9 cellular contexts compared by ENCODE assay signal in the genomic region with DNA sequence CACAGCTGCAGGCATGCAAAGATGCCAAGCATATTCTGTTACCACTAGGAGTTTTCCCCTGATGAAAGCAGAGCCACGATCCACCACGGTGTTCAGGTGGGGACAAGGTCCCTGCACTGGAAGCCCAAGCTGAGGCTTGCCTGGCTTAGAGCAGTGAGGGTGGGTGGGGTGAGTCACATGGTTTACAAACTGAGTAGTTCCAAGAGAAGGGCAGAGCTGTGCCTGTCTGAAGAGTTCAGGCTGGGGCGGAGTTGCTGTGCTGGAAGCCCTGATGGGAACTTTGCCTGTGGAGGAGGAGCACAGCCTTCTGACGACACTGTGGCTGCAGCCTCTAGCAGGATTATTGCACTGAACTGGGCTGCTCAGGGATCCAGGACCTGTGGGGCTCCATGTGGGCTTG. TPM values are rescaled to one million over a fixed set of nuclear protein-coding genes. Genes with fewer than 3 reads are reported as not detected.
DNase-seq lines count a peak whose midpoint lies in the region; ATAC-seq and TF ChIP-seq lines count a peak whose summit lies in the region.
"Had no signal": no experiment of that assay in that cellular context is flagged by ENCODE, and none has a peak within 500 bp of the region (broad histone marks: within the 10 kb centered on the region; RNA-seq: fewer than 3 reads in every experiment).

No MANE protein-coding gene starts in this region.

- H3K27ac Mint-ChIP-seq in activated naive CD4-positive, alpha-beta T cell treated with anti-CD3 and anti-CD28 coated beads, Interleukin-2, amount 10 ng/mL, durations not matched to agents 7 days and 5 days: peak overlapping the region; percentile 72

- no peaks in the 10 kb centered on the region for H3K4me1 ChIP-seq in testis
- H3K4me1 ChIP-seq: A549 had no signal

- no peak for TF ChIP-seq CTCF in testis (IDR thresholded peaks at IDR 0.05)

- intact Hi-C loops in testis (cut with DNase I; ENCODE audit: low total_unique reads): no loop called here

- H3K27ac ChIP-seq in testis: no peak overlapping the region
- H3K27ac ChIP-seq: A549 had no signal

- no peaks in the 10 kb centered on the region for H3K9me3 ChIP-seq in testis
- H3K9me3 ChIP-seq: A549 had no signal

- no peaks in the 10 kb centered on the region for H3K36me3 ChIP-seq in testis (ENCODE audit: low read depth, missing control alignments)

- TF ChIP-seq POLR2A in testis (IDR thresholded peaks at IDR 0.05): no peak

- no peaks in the 10 kb centered on the region for H3K9me3 Mint-ChIP-seq in activated naive CD4-positive, alpha-beta T cell treated with anti-CD3 and anti-CD28 coated beads, Interleukin-2, amount 10 ng/mL, durations not matched to agents 7 days and 5 days

- no peak for ATAC-seq in GM21528 (IDR thresholded peaks at IDR 0.05; ENCODE audit: low FRiP score, unreplicated experiment)
- no peak for ATAC-seq in GM19452 (IDR thresholded peaks at IDR 0.05; ENCODE audit: unreplicated experiment)

- H3K36me3 Mint-ChIP-seq in activated naive CD4-positive, alpha-beta T cell treated with anti-CD3 and anti-CD28 coated beads, Interleukin-2, amount 10 ng/mL, durations not matched to agents 7 days and 5 days: no peaks in the 10 kb centered on the region

- H3K27me3 ChIP-seq in testis: no peaks in the 10 kb centered on the region

- CTCF ChIA-PET in activated naive CD4-positive, alpha-beta T cell treated with anti-CD3 and anti-CD28 coated beads, Interleukin-2, amount 10 ng/mL, durations not matched to agents 7 days and 5 days (lab: Charles Lee): no interaction called here

- no peak overlapping the region for H3K4me3 Mint-ChIP-seq in activated naive CD4-positive, alpha-beta T cell treated with anti-CD3 and anti-CD28 coated beads, Interleukin-2, amount 10 ng/mL, durations not matched to agents 7 days and 5 days

- 40% methylated on average over 3 of the region's 4 CpGs; no CpG with 5 or more reads in 1 of the 2 donors for WGBS in testis, 2 donors

- no peak overlapping the region for H3K4me3 ChIP-seq in testis
- H3K4me3 ChIP-seq: A549 had no signal

- H3K27me3 Mint-ChIP-seq in activated naive CD4-positive, alpha-beta T cell treated with anti-CD3 and anti-CD28 coated beads, Interleukin-2, amount 10 ng/mL, durations not matched to agents 7 days and 5 days: no peaks in the 10 kb centered on the region

- DNase-seq in NCI-H2227 (lab: John Stamatoyannopoulos, UW; ENCODE audit: unreplicated experiment) (peak; percentile 25), NCI-H2227 treated with DMSO at 0.1 percent for 48 hours (lab: John Stamatoyannopoulos, UW) (no peak), iris pigment epithelial cell (ENCODE audit: low read depth) (peak; percentile 23), testis (peak; percentile 49), HK-2 (ENCODE audit: unreplicated experiment) (no peak)
- no peak for DNase-seq in activated naive CD4-positive, alpha-beta T cell treated with anti-CD3 and anti-CD28 coated beads, Interleukin-2, amount 10 ng/mL, durations not matched to agents 7 days and 5 days

- peaks cover 21% of the 10 kb centered on the region for H3K4me1 Mint-ChIP-seq in activated naive CD4-positive, alpha-beta T cell treated with anti-CD3 and anti-CD28 coated beads, Interleukin-2, amount 10 ng/mL, durations not matched to agents 7 days and 5 days

RNA-seq across cellular contexts. Expression of gene FAM9B, which starts 45.5 kb away (rescaled TPM):
- 1 to 10 TPM; 4.6 to 4.7 TPM for total RNA-seq in testis
- polyA plus RNA-seq in testis (ENCODE audit: insufficient read depth, low read depth, low replicate concordance): 5.0 TPM
- polyA plus RNA-seq: A549 had no signal

Comparison
In these comparisons a context has a peak if more than half of its experiments do, and no peak if none do; other contexts are left out.
1. DNase-seq: peak in NCI-H2227 (single experiment), iris pigment epithelial cell (single experiment) and testis (single experiment); none in NCI-H2227 treated with DMSO at 0.1 percent for 48 hours (single experiment), activated naive CD4-positive, alpha-beta T cell treated with anti-CD3 and anti-CD28 coated beads, Interleukin-2, amount 10 ng/mL, durations not matched to agents 7 days and 5 days (single experiment) and HK-2 (single experiment).